ENCODE assay signal across 7 cellular contexts in the genomic region with DNA sequence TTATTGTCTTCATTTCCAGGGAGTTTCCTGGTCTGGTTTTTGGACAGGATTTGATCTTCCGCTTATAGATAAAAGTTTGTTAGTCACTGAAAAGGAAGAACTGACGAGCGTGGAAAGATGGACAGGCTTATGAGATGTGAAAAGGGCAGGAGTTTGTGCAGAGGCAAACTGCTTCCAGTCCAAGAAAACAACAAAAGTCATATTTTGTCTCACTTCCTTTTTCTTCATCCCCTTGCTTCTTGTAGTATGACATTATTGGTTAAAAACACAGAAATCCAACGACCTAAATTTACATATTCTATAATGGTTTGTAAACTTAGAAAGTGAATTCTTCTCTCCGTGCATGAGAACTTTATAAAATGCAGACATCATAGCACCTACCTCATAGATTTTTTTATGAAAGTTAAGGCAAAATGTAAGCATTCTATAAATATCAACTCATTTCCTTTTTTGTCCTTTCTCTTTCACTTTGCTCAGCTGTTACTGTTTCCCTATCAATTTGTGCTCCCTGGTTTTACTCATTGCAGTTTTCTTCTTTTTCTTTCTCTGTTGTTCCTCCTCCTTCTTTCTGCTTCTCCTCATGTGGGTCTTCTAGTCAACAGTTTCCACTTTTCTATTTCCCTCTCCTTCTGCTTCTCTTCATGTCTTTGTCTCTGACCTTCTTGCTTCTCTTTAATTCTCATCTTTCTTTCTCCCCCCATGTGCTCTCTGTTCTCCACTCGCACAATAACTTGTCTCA.
DNase-seq lines count a peak whose midpoint lies in the region; ATAC-seq and TF ChIP-seq lines count a peak whose summit lies in the region.

No MANE protein-coding gene starts in this region.

- peaks cover 10 to 11% of the 10 kb centered on the region in 2 donors for H3K4me1 Mint-ChIP-seq in natural killer cell

- peak overlapping the region in 1 of 2 donors; percentile 26 for H3K27ac Mint-ChIP-seq in natural killer cell

- peak; percentile 73 for DNase-seq in NOMO-1 treated with DMSO at 0.1 percent for 48 hours (lab: John Stamatoyannopoulos, UW; ENCODE audit: unreplicated experiment)
- DNase-seq in natural killer cell: no peak
- no peak for DNase-seq in hepatic stellate cell (ENCODE audit: low spot score)
- DNase-seq in NCI-H524 treated with DMSO at 0.1 percent for 48 hours (lab: John Stamatoyannopoulos, UW): no peak
- no peak for DNase-seq in iPS-NIHi11 (ENCODE audit: low spot score)

- intact Hi-C loops in natural killer cell (cut with micrococcal nuclease): no loop called here

- TF ChIP-seq CTCF in natural killer cell (IDR thresholded peaks at IDR 0.05): no peak

- no peaks in the 10 kb centered on the region for H3K9me3 Mint-ChIP-seq in natural killer cell

- peak overlapping the region; percentile 18 for H3K4me3 Mint-ChIP-seq in natural killer cell

- peak; percentile 96 for ATAC-seq in GM18907 (IDR thresholded peaks at IDR 0.05; ENCODE audit: unreplicated experiment)
- peak; percentile 92 for ATAC-seq in HG02610 (IDR thresholded peaks at IDR 0.05; ENCODE audit: unreplicated experiment)
- ATAC-seq in natural killer cell: no peak

- H3K36me3 Mint-ChIP-seq in natural killer cell: no peaks in the 10 kb centered on the region

- no peaks in the 10 kb centered on the region for H3K27me3 Mint-ChIP-seq in natural killer cell (ENCODE audit: low read depth in 2 of 2)

Comparison
In these comparisons a context has a peak if more than half of its experiments do, and no peak if none do; other contexts are left out.
1. ATAC-seq: peak in GM18907 (single experiment) and HG02610 (single experiment); none in natural killer cell (0 of 3).